In the genomic region with DNA sequence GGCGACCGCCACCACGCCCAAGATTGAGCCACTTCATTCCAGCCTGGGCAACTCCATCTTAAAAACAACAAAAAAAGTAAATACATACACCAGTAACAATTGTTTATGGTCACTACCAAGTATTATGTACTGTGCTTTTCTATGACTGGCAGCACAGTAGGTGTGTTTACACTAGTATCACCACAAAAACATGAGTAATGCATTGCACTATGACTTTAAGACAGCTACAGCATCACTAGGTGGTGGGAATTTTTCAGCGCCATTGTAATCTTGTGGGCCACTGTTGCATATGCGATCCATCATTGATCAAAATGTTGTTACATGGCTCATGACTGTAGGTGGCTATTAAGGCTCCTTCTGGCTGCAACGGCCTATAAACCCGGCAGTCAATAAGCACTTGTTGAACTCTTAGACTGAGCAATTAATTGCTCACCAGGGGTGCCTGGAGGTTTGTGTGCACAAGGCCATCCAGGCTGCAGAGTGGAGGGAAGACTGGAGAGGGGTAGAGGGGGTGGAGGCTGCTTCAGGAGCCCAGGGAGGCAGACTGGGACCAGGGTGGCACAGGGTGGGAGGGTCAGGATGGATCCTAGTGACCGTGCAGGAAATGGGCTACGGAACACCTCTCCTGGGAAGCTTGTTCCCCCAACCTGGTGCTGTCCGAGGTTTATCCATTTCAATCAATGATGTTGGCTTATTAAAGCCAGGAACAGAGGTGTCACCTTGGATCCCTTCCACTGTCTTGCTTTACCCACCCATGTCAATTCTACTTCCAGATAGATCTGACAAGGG, we compare ENCODE assay signal across 13 cellular contexts. TPM values are rescaled to one million over a fixed set of nuclear protein-coding genes. Genes with fewer than 3 reads are reported as not detected.
DNase-seq lines count a peak whose midpoint lies in the region; TF ChIP-seq lines count a peak whose summit lies in the region.
"Had no signal": no experiment of that assay in that cellular context is flagged by ENCODE, and none has a peak within 500 bp of the region (broad histone marks: within the 10 kb centered on the region; RNA-seq: fewer than 3 reads in every experiment).

No MANE protein-coding gene starts in this region.

- no peak overlapping the region for H3K18ac ChIP-seq in mesendoderm (ENCODE audit: low read length)

- no peak overlapping the region for H3K23ac ChIP-seq in mesendoderm (ENCODE audit: low read length)

- peaks cover 50% of the 10 kb centered on the region for H3F3A ChIP-seq in PC-9 (ENCODE audit: insufficient read depth, low read depth)

- H2BK15ac ChIP-seq in mesendoderm (replicated peaks; ENCODE audit: low read depth) = no peak overlapping the region

- no peak overlapping the region for H3K56ac ChIP-seq in mesendoderm (ENCODE audit: low read length)

- H2AFZ ChIP-seq in PC-9 = no peak overlapping the region

- no CpG with 5 or more reads among the region's 10 CpGs for WGBS in mesendoderm (ENCODE audit: extremely low coverage, insufficient coverage, low lambda C conversion rate)

- intact Hi-C loops in left ventricle myocardium inferior (cut with micrococcal nuclease) = no loop called here
- intact Hi-C loops in cardiac septum (cut with DNase I) = no loop called here
- intact Hi-C loops in PC-9 (cut with micrococcal nuclease; ENCODE audit: unreplicated experiment) = no loop called here

- POLR2A ChIA-PET in PC-9 (lab: Charles Lee; ENCODE audit: unreplicated experiment) = interaction anchor here (0.7 kb wide), 2 partner anchors 8 to 227 kb away, joined by 3 to 4 read pairs; no protein-coding TSS in a partner anchor

- no peaks in the 10 kb centered on the region for H3K9me3 Mint-ChIP-seq in mesothelial cell of epicardium
- H3K9me3 Mint-ChIP-seq: CD4-positive, alpha-beta memory T cell had no signal

- H3K4me3 ChIP-seq in left ventricle myocardium inferior (no peak overlapping the region), PC-9 (no peak overlapping the region), fibroblast of mammary gland (ENCODE audit: control insufficient read depth, low read depth, low read length) (no peak overlapping the region), mesendoderm (ENCODE audit: low read length) (no peak overlapping the region)

- H3K9ac ChIP-seq in mesendoderm (ENCODE audit: low read length) = no peak overlapping the region
- H3K9ac ChIP-seq: SK-N-SH had no signal

- H3K79me2 ChIP-seq in PC-9 (ENCODE audit: low read depth) = no peaks in the 10 kb centered on the region
- no peaks in the 10 kb centered on the region for H3K79me2 ChIP-seq in mesendoderm (ENCODE audit: control insufficient read depth, insufficient read depth, low read length)

- no peak overlapping the region for H2BK120ac ChIP-seq in mesendoderm (ENCODE audit: low read depth, low read length)

- H3K27ac ChIP-seq in left ventricle myocardium inferior (replicated peaks) (peak overlapping the region; percentile 39), PC-9 (peak overlapping the region; percentile 82), mesendoderm (ENCODE audit: low read depth, low read length) (no peak overlapping the region)

- no peak overlapping the region for H4K5ac ChIP-seq in mesendoderm (ENCODE audit: low read length)

- no peak overlapping the region for H3K4me3 Mint-ChIP-seq in mesothelial cell of epicardium
- H3K4me3 Mint-ChIP-seq: CD4-positive, alpha-beta memory T cell had no signal

- CTCF ChIA-PET in PC-9 (lab: Charles Lee) = interaction anchor here (0.8 to 1.2 kb wide), 3 partner anchors 13 to 70 kb away, joined by 4 to 6 read pairs (median 5); no protein-coding TSS in a partner anchor

- BruUV-seq in PC-9 (replicated peaks; lab: Mats Ljungman, UMichigan) = no TSS peak

- peaks cover under 1% of the 10 kb centered on the region for H3K27me3 Mint-ChIP-seq in mesothelial cell of epicardium (ENCODE audit: low read depth)

- no peak overlapping the region for H2BK5ac ChIP-seq in mesendoderm (ENCODE audit: low read length)

- no peaks in the 10 kb centered on the region for H4K20me1 ChIP-seq in PC-9 (ENCODE audit: insufficient read depth)

- H3K9me3 ChIP-seq in left ventricle myocardium inferior (replicated peaks) = no peaks in the 10 kb centered on the region
- no peaks in the 10 kb centered on the region for H3K9me3 ChIP-seq in PC-9 (ENCODE audit: insufficient read depth, low read depth)
- H3K9me3 ChIP-seq: SK-N-SH had no signal

- peak overlapping the region; percentile 53 for H3K4me2 ChIP-seq in PC-9
- no peak overlapping the region for H3K4me2 ChIP-seq in mesendoderm (ENCODE audit: low read length)
- H3K4me2 ChIP-seq: SK-N-SH had no signal

- no peak overlapping the region for H3K27ac Mint-ChIP-seq in mesothelial cell of epicardium

- H3K36me3 ChIP-seq in left ventricle myocardium inferior (no peaks in the 10 kb centered on the region), PC-9 (ENCODE audit: low read depth) (no peaks in the 10 kb centered on the region), mesendoderm (ENCODE audit: control insufficient read depth, insufficient read depth, low read length) (no peaks in the 10 kb centered on the region)

- H4K8ac ChIP-seq in mesendoderm (ENCODE audit: low read depth, low read length) = no peak overlapping the region

- DNase-seq in left ventricle myocardium inferior (no peak), cardiac septum (ENCODE audit: low spot score) (no peak), PC-9 (peak in 1 of 2 experiments; percentile 72), fibroblast of mammary gland (ENCODE audit: low read depth) (peak; percentile 68), cerebellar cortex (ENCODE audit: low spot score) (no peak), mesothelial cell of epicardium (ENCODE audit: low spot score in 2 of 2, unreplicated experiment in 2 of 2) (no peak), mesendoderm (no peak), hepatic stellate cell (ENCODE audit: low spot score) (no peak)
- DNase-seq: activated CD4-positive, alpha-beta T cell treated with anti-CD3 and anti-CD28 coated beads, Interleukin-2, amount 50 U/mL, for 4 hours; CD4-positive, alpha-beta memory T cell; NCI-H2081; SK-N-SH; stimulated activated naive CD4-positive, alpha-beta T cell had no signal

- no peaks in the 10 kb centered on the region for H3K4me1 Mint-ChIP-seq in mesothelial cell of epicardium

- H3K4me1 ChIP-seq in left ventricle myocardium inferior (peaks cover 35% of the 10 kb centered on the region), PC-9 (replicated peaks; ENCODE audit: insufficient read depth) (peaks cover 47% of the 10 kb centered on the region), mesendoderm (ENCODE audit: control insufficient read depth, low read depth, low read length) (no peaks in the 10 kb centered on the region)

- no peaks in the 10 kb centered on the region for H3K36me3 Mint-ChIP-seq in mesothelial cell of epicardium
- H3K36me3 Mint-ChIP-seq: CD4-positive, alpha-beta memory T cell had no signal

- no peak overlapping the region for H3K4ac ChIP-seq in mesendoderm (ENCODE audit: low read depth, low read length)

- no peaks in the 10 kb centered on the region for H3K9me2 ChIP-seq in PC-9 (ENCODE audit: insufficient read depth)
- H3K9me2 ChIP-seq: SK-N-SH had no signal

- H2AK5ac ChIP-seq in mesendoderm (ENCODE audit: low read length) = no peak overlapping the region

- H3K27me3 ChIP-seq in left ventricle myocardium inferior (ENCODE audit: low read depth) (no peaks in the 10 kb centered on the region), PC-9 (ENCODE audit: insufficient read depth, low read depth) (no peaks in the 10 kb centered on the region), mesendoderm (ENCODE audit: insufficient read depth, low read length, poor library complexity) (no peaks in the 10 kb centered on the region)

- no peak for TF ChIP-seq CTCF in left ventricle myocardium inferior (IDR thresholded peaks at IDR 0.05; ENCODE audit: borderline replicate concordance)
- no peak for TF ChIP-seq CTCF in PC-9 (conservative IDR thresholded peaks at IDR 0.05)
- TF ChIP-seq CTCF in fibroblast of mammary gland (conservative IDR thresholded peaks at IDR 0.05; ENCODE audit: control insufficient read depth, insufficient read depth, low read depth, low read length) = no peak
- TF ChIP-seq CTCF in mesothelial cell of epicardium (IDR thresholded peaks at IDR 0.05; ENCODE audit: unreplicated experiment) = no peak

- H3K79me1 ChIP-seq in mesendoderm (ENCODE audit: low read length) = no peaks in the 10 kb centered on the region

RNA-seq across cellular contexts. Expression of a gene that starts 17.9 kb away (rescaled TPM):
- total RNA-seq in left ventricle myocardium inferior = 86.1 TPM
- 122 TPM for total RNA-seq in cardiac septum
- total RNA-seq in PC-9 (2021) = 195 and 212 TPM in 2 replicates
- 172 to 176 TPM (median 173 TPM) in 3 replicates for total RNA-seq in mesothelial cell of epicardium
- polyA plus RNA-seq in mesendoderm (2013, experiment 1 of 2) = 44.8 TPM
- polyA plus RNA-seq in mesendoderm (2013, experiment 2 of 2) = 44.9 TPM

RNA-seq across cellular contexts. Expression of a gene that starts 47.1 kb away (rescaled TPM):
- total RNA-seq in left ventricle myocardium inferior (38.5 TPM), cardiac septum (32.9 TPM), PC-9 (2021) (60.9 and 62.7 TPM in 2 replicates), mesothelial cell of epicardium (26.6 to 31.1 TPM (median 29.6 TPM) in 3 replicates)
- polyA plus RNA-seq in mesendoderm (2013, experiment 1 of 2) = 25.1 TPM
- polyA plus RNA-seq in mesendoderm (2013, experiment 2 of 2) = 25.3 TPM

RNA-seq across cellular contexts. Expression of a gene that starts 47.8 kb away (rescaled TPM):
- total RNA-seq in left ventricle myocardium inferior (490 TPM), cardiac septum (458 TPM), PC-9 (2021) (261 and 265 TPM in 2 replicates), mesothelial cell of epicardium (217 to 223 TPM (median 222 TPM) in 3 replicates)
- 358 TPM for polyA plus RNA-seq in mesendoderm (2013, experiment 1 of 2)
- polyA plus RNA-seq in mesendoderm (2013, experiment 2 of 2) = 356 TPM
